Comparison of ENCODE assay signal across 8 cellular contexts in the genomic region with DNA sequence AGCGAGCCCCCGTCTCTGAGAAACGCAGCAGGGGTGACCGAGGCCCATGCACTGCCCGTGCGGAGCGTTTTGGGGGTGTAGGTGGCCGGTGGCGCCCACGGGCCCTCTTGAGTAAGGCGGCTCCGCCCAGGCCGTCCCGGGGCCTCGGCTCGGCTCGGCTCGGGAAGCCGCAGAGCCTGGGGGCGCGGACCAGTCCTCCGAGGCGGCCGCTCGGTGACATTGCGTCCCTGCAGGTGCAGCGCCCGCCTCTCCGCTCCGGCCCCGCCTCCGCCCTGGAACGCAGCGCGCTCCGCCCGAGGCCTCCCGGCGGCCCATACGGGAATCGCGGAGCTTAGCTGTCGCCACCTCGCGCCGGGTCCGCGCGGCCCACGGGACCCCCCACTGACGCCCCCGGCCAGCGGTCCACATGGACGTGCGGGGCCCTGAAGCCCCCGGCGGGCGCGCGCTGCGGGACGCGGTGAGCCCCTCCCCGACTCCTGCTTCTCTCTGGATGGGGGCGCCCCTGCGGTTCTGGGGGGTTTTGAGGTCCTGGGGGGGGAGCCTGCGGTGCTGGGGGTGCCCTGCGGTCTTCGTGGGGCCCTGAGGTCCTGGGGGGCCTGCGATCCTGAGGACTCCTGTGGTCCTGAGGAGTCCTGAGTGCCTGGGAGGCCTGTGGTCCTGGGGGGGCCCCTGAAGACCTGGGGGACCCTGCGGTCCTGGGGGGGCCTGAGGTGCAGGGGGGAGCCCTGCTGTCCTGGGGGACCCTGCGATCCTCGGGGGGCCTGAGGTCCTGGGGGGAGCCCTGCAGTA. TPM values are rescaled to one million over a fixed set of nuclear protein-coding genes. Genes with fewer than 3 reads are reported as not detected.
DNase-seq lines count a peak whose midpoint lies in the region; ATAC-seq and TF ChIP-seq lines count a peak whose summit lies in the region.

Gene HSBP1L1, plus strand, starts transcription at position 314 of the 789 bp plus-strand sequence. Its CDS starts 93 bp downstream, at position 407.

- no peaks in the 10 kb centered on the region for H3K4me1 ChIP-seq in KMS-11 (ENCODE audit: low read depth, poor library complexity, severe bottlenecking)

- H3K27ac Mint-ChIP-seq in activated B cell treated with CpG ODN at 0.5 μM for 24 hours: no peak within 1 kb of the TSS
- peak within 1 kb of the TSS; percentile 87 for H3K27ac Mint-ChIP-seq in chondrocyte (ENCODE audit: unreplicated experiment)

- no peaks in the 10 kb centered on the region for H3K27me3 ChIP-seq in KMS-11 (ENCODE audit: insufficient read depth, low read depth)

- H3K4me3 Mint-ChIP-seq in activated B cell treated with CpG ODN at 0.5 μM for 24 hours (peak within 1 kb of the TSS; percentile 74), chondrocyte (ENCODE audit: unreplicated experiment) (peak within 1 kb of the TSS; percentile 63)

- H3K4me1 Mint-ChIP-seq in activated B cell treated with CpG ODN at 0.5 μM for 24 hours (peaks cover 37% of the 10 kb centered on the region), chondrocyte (ENCODE audit: low read depth) (peaks cover 28% of the 10 kb centered on the region)

- H3K4me2 ChIP-seq in KMS-11: 0 out of 2 replicates have a peak within 1 kb of the TSS, but pooled peaks have one; percentile 7

- POLR2A ChIA-PET in activated B cell treated with CpG ODN at 0.5 μM for 24 hours (lab: Charles Lee): interaction anchor here (1.0 to 1.3 kb wide), 2 partner anchors 14 to 24 kb away, joined by 6 to 8 read pairs; partner anchors contain the start of gene TXNL4A

- ATAC-seq in GM21576 (IDR thresholded peaks at IDR 0.05; ENCODE audit: unreplicated experiment) (peak; percentile 63), activated B cell treated with CpG ODN at 0.5 μM for 24 hours (ENCODE audit: low read depth) (peak; percentile 83), left colon (peak; percentile 82)

- intact Hi-C loops in activated B cell treated with CpG ODN at 0.5 μM for 24 hours (cut with micrococcal nuclease): loop anchor here (1.0 to 5.0 kb wide), 4 partner anchors 24 to 587 kb away; partner anchors contain the start of genes KCNG2 and TXNL4A
- intact Hi-C loops in left colon (cut with DNase I, micrococcal nuclease): no loop called here

- H3K36me3 Mint-ChIP-seq in activated B cell treated with CpG ODN at 0.5 μM for 24 hours (ENCODE audit: low read depth) (peaks cover under 1% of the 10 kb centered on the region), chondrocyte (ENCODE audit: low read depth) (peaks cover 1% of the 10 kb centered on the region)

- peak; percentile 57 for DNase-seq in GF-D8 (lab: John Stamatoyannopoulos, UW)
- peak; percentile 56 for DNase-seq in activated B cell treated with CpG ODN at 0.5 μM for 24 hours
- peak; percentile 87 for DNase-seq in chondrocyte (ENCODE audit: low spot score)
- peak; percentile 75 to 86 for DNase-seq in left colon
- DNase-seq in stimulated activated CD4-positive, alpha-beta T cell treated with anti-CD3 and anti-CD28 coated beads, Interleukin-4, amount 100 ng/mL, for 4 hours: peak; percentile 48 to 64
- no peak for DNase-seq in globus pallidus (ENCODE audit: low spot score)

- CTCF ChIA-PET in activated B cell treated with CpG ODN at 0.5 μM for 24 hours (lab: Charles Lee): interaction anchor here (0.9 kb wide), 1 partner anchor 55 kb away, joined by 3 read pairs; no protein-coding TSS in a partner anchor

- H3K79me2 ChIP-seq in KMS-11 (ENCODE audit: insufficient read depth, low read depth): no peaks in the 10 kb centered on the region

- H2AFZ ChIP-seq in KMS-11 (ENCODE audit: low read depth): no peak within 1 kb of the TSS

- H3K27me3 Mint-ChIP-seq in activated B cell treated with CpG ODN at 0.5 μM for 24 hours (peaks cover 2% of the 10 kb centered on the region), chondrocyte (ENCODE audit: low read depth) (no peaks in the 10 kb centered on the region)

- H4K20me1 ChIP-seq in KMS-11 (ENCODE audit: insufficient read depth): no peaks in the 10 kb centered on the region

- TF ChIP-seq CTCF in KMS-11 (conservative IDR thresholded peaks at IDR 0.05; ENCODE audit: low read depth, low read length) (no peak), activated B cell treated with CpG ODN at 0.5 μM for 24 hours (IDR thresholded peaks at IDR 0.05) (no peak), chondrocyte (IDR thresholded peaks at IDR 0.05) (peak; percentile 49)

- H3K27ac ChIP-seq in KMS-11: peak within 1 kb of the TSS; percentile 10; the same call in 1 of the 2 replicates

- no peaks in the 10 kb centered on the region for H3K9me3 Mint-ChIP-seq in activated B cell treated with CpG ODN at 0.5 μM for 24 hours
- H3K9me3 Mint-ChIP-seq in chondrocyte (ENCODE audit: low read depth): no peaks in the 10 kb centered on the region

- H3K4me3 ChIP-seq in KMS-11 (IDR thresholded peaks at IDR 0.05; ENCODE audit: insufficient read depth, low read depth, low read length): no peak within 1 kb of the TSS

- peak within 1 kb of the TSS; percentile 57; the same call in 1 of the 2 replicates for H3K9ac ChIP-seq in KMS-11

- no peaks in the 10 kb centered on the region for H3K36me3 ChIP-seq in KMS-11 (ENCODE audit: insufficient read depth)

RNA-seq across cellular contexts. Expression of gene HSBP1L1, which starts in this region (rescaled TPM):
- 0.98 and 2.5 TPM in 2 replicates for total RNA-seq in activated B cell treated with CpG ODN at 0.5 μM for 24 hours
- 0.99 to 5.4 TPM (median 5.1 TPM) in 3 replicates for total RNA-seq in chondrocyte
- 10 to 100 TPM; 42.4 to 77.8 TPM for total RNA-seq in left colon
